In the genomic region with DNA sequence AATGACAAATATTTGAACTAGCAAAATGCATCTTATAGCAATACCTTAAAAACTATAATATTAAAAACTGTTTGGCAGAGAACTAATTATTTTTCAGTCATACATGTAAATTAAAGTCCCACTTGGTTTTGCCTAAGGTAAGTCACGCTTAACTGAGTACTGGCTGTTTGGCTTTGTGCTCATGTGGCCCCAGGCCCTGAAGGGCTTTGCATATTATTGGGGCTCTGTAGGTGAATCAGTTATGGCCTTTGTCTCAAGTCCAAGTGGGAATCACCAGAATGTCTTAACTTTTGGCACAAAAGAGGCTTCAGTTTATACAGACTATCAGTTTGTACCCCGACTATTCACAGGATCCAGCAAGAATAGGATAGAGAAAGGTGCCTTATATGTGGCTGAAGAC, we compare ENCODE assay signal across 6 cellular contexts. TPM values are rescaled to one million over a fixed set of nuclear protein-coding genes. Genes with fewer than 3 reads are reported as not detected.
"Had no signal": no experiment of that assay in that cellular context is flagged by ENCODE, and none has a peak within 500 bp of the region (broad histone marks: within the 10 kb centered on the region; RNA-seq: fewer than 3 reads in every experiment).

No MANE protein-coding gene starts in this region.

RNA-seq across cellular contexts. Expression of gene OR5B3, which starts 7.1 kb away (rescaled TPM):
- total RNA-seq: HepG2, HT-29, HT1080, IMR-90, K562 had no signal
- polyA plus RNA-seq: HepG2, IgD-negative memory B cell, IMR-90, K562 had no signal

RNA-seq across cellular contexts. Expression of gene OR5B2, which starts 28.3 kb away (rescaled TPM):
- total RNA-seq: HepG2, HT-29, HT1080, IMR-90, K562 had no signal
- polyA plus RNA-seq: HepG2, IgD-negative memory B cell, IMR-90, K562 had no signal

RNA-seq across cellular contexts. Expression of gene OR5B17, which starts 40.8 kb away (rescaled TPM):
- total RNA-seq: HepG2, HT-29, HT1080, IMR-90, K562 had no signal
- polyA plus RNA-seq: HepG2, IgD-negative memory B cell, IMR-90, K562 had no signal

RNA-seq across cellular contexts. Expression of gene OR5B12, which starts 42.4 kb away (rescaled TPM):
- total RNA-seq: HepG2, HT-29, HT1080, IMR-90, K562 had no signal
- polyA plus RNA-seq: HepG2, IgD-negative memory B cell, IMR-90 had no signal
